In the genomic region with DNA sequence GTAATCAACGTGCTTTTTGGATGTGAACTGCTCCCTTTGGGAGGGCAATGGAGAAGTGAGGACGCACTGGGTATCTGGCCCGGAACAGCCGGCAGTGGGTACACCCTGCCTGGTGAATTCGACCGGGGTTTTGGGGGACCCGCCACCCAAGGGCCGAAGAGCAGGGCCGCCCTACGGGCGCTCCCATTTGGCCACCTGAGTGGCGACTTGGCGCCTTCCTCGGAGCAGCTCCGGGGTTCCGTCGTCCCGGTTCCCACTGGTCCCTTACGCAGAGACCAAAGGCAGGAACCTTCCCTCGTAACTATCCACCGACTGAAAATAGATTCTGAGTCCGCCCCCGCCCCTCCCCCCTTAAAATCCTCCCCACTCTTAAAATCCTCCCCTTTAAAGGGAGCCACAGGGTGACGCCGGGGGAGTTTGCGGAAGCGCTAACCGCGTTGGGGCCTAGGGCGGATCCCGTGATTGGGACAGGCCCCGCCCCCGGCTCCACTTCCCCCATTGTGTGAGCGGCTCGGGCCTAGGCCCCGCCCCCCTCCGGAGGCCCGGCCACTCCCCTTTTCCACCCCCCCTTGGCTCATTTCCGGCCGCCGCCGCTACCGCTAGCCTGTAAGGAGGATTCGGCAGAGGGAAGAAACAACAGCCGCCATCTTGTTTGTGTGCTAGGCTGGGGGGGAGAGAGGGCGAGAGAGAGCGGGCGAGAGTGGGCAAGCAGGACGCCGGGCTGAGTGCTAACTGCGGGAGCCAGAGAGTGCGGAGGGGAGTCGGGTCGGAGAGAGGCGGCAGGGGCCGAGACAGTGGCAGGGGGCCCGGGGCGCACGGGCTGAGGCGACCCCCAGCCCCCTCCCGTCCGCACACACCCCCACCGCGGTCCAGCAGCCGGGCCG, we compare ENCODE assay signal across 8 cellular contexts. TPM values are rescaled to one million over a fixed set of nuclear protein-coding genes. Genes with fewer than 3 reads are reported as not detected.
DNase-seq lines count a peak whose midpoint lies in the region; ATAC-seq and TF ChIP-seq lines count a peak whose summit lies in the region.

No MANE protein-coding gene starts in this region.

- peak in 1 of 4 donors; percentile 75 for TF ChIP-seq EP300 in upper lobe of left lung (IDR thresholded peaks at IDR 0.05)

- peak; percentile 99 for DNase-seq in GM13976 (ENCODE audit: low spot score)
- peak; percentile 84 for DNase-seq in NCI-H146 treated with DMSO at 0.1 percent for 48 hours (lab: John Stamatoyannopoulos, UW; ENCODE audit: unreplicated experiment)
- peak; percentile 99 for DNase-seq in T-helper 1 cell
- DNase-seq in amniotic stem cell (lab: John Stamatoyannopoulos, UW), result peak; percentile 98
- DNase-seq in heart right ventricle, result peak; percentile 99 to 100
- DNase-seq in posterior cingulate gyrus, result peak; percentile 97 to 100 (median 99)
- peak; percentile 99 for DNase-seq in upper lobe of left lung

- TF ChIP-seq POLR2A in upper lobe of left lung (IDR thresholded peaks at IDR 0.05), result peak; percentile 49 to 94 (median 78)

- no peak for TF ChIP-seq CTCF in GM13976 (IDR thresholded peaks at IDR 0.05; ENCODE audit: borderline replicate concordance, control extremely low read depth, extremely low read depth, insufficient read depth, missing control alignments)
- TF ChIP-seq CTCF in heart right ventricle (IDR thresholded peaks at IDR 0.05), result no peak
- TF ChIP-seq CTCF in upper lobe of left lung (IDR thresholded peaks at IDR 0.05), result no peak

- in situ Hi-C loops in GM13976 (cut with MboI; ENCODE audit: low sequenced_read_pairs, unreplicated experiment), result no loop called here

- intact Hi-C loops in heart right ventricle (cut with DNase I), result loop anchor here in 9 of 10 donors (1.0 to 10.0 kb wide), 10 partner anchors 42 to 193 kb away; partner anchors contain the start of genes RBX1 (in 9 of the 9) and RANGAP1 (in 2 of the 9)
- intact Hi-C loops in posterior cingulate gyrus (cut with DNase I), result loop anchor here (2.0 to 5.0 kb wide), 3 partner anchors 69 to 196 kb away; partner anchors contain the start of gene RANGAP1

- WGBS in heart right ventricle, 2 donors, result 1% methylated on average over 66 of the region's 66 CpGs
- 0 to 2% methylated on average over 33 to 40 of the region's 66 CpGs for WGBS in upper lobe of left lung, 2 donors

- H3K27ac ChIP-seq in heart right ventricle (peak overlapping the region; percentile 100), upper lobe of left lung (peak overlapping the region; percentile 99 to 100 (median 100))

- no peaks in the 10 kb centered on the region for H3K27me3 ChIP-seq in heart right ventricle
- H3K27me3 ChIP-seq in upper lobe of left lung, result no peaks in the 10 kb centered on the region

- no peaks in the 10 kb centered on the region for H3K9me3 ChIP-seq in heart right ventricle
- H3K9me3 ChIP-seq in upper lobe of left lung, result no peaks in the 10 kb centered on the region

- peak; percentile 73 for ATAC-seq in HG02870 (IDR thresholded peaks at IDR 0.05; ENCODE audit: unreplicated experiment)
- ATAC-seq in heart right ventricle, result peak; percentile 96 to 99 (median 98)
- ATAC-seq in upper lobe of left lung (ENCODE audit: low FRiP score in 2 of 2), result peak; percentile 98 to 100

- H3K4me3 ChIP-seq in heart right ventricle, result peak overlapping the region; percentile 73 to 100 (median 98)
- peak overlapping the region; percentile 68 to 91 (median 88) for H3K4me3 ChIP-seq in upper lobe of left lung

- peaks cover 0 to 4% (median 0%) of the 10 kb centered on the region in 9 donors for H3K36me3 ChIP-seq in heart right ventricle
- H3K36me3 ChIP-seq in upper lobe of left lung, result no peaks in the 10 kb centered on the region

- peaks cover 0 to 38% (median 30%) of the 10 kb centered on the region in 9 donors for H3K4me1 ChIP-seq in heart right ventricle
- peaks cover 20 to 38% (median 22%) of the 10 kb centered on the region in 4 donors for H3K4me1 ChIP-seq in upper lobe of left lung

RNA-seq across cellular contexts. Expression of gene EP300, which starts 1.0 kb away (rescaled TPM):
- 10 to 100 TPM; 23.4 to 41.7 (median 36.4) TPM for total RNA-seq in heart right ventricle
- 10 to 100 TPM in 1 of 2 donors, 1 to 10 TPM in 1; 5.8 to 13.9 TPM for polyA plus RNA-seq in heart right ventricle
- total RNA-seq in upper lobe of left lung, result 100 to 1,000 TPM in 2 of 6 donors, 10 to 100 TPM in 4; 66.3 to 257 (median 86.1) TPM

Comparison
In these comparisons a context has a peak if more than half of its experiments do, and no peak if none do; other contexts are left out.
1. Peak in every context shown above with its lines: DNase-seq, ATAC-seq, H3K4me3 ChIP-seq and H3K27ac ChIP-seq.